4 cellular contexts compared by ENCODE assay signal in genomic region chr9:87093777-87094176, GRCh38.
A peak's percentile ranks its signal among the peaks of the same experiment; 100 is the strongest.
TF ChIP-seq lines count a peak whose summit lies in the region.

No MANE protein-coding gene starts in this region.

TF ChIP-seq in HEK293, 187 proteins besides CTCF, POLR2A, EP300 and RAD21:
- TF ChIP-seq FEZF1 (tag by site-specific recombination; IDR thresholded peaks at IDR 0.05), result no peak
- TF ChIP-seq ZNF146 (tag by site-specific recombination; IDR thresholded peaks at IDR 0.05), result peak; percentile 99
- TF ChIP-seq ZNF280D (tag by site-specific recombination; IDR thresholded peaks at IDR 0.05), result 0 out of 2 replicates have a peak, but pooled peaks have one; percentile 51
- no peak for TF ChIP-seq ZNF449 (tag by site-specific recombination; IDR thresholded peaks at IDR 0.05)
- TF ChIP-seq ZNF292 (tag by site-specific recombination; IDR thresholded peaks at IDR 0.05; ENCODE audit: borderline replicate concordance, low read depth), result no peak
- peak; percentile 82 for TF ChIP-seq ZNF580 (tag by site-specific recombination; IDR thresholded peaks at IDR 0.05)
- no peak for TF ChIP-seq ZBTB20 (tag by site-specific recombination; IDR thresholded peaks at IDR 0.05)
- TF ChIP-seq ZNF776 (tag by site-specific recombination; IDR thresholded peaks at IDR 0.05; ENCODE audit: borderline replicate concordance), result no peak

TF ChIP-seq in WTC11, 78 proteins besides CTCF, POLR2A, EP300 and RAD21:
- TF ChIP-seq GTF2I (CRISPR knock-in tag; conservative IDR thresholded peaks at IDR 0.05) (0 out of 2 replicates have a peak, but pooled peaks have one; percentile 31), NR1H2 (CRISPR knock-in tag; IDR thresholded peaks at IDR 0.05) (no peak), ATF3 (CRISPR knock-in tag; conservative IDR thresholded peaks at IDR 0.05) (no peak), TCF7 (CRISPR knock-in tag; IDR thresholded peaks at IDR 0.05; ENCODE audit: low read depth) (no peak), HMGXB4 (CRISPR knock-in tag; IDR thresholded peaks at IDR 0.05) (no peak), FOXP1 (CRISPR knock-in tag; IDR thresholded peaks at IDR 0.05; ENCODE audit: borderline replicate concordance) (no peak), ZNF317 (CRISPR knock-in tag; IDR thresholded peaks at IDR 0.05; ENCODE audit: borderline replicate concordance, low read depth) (no peak)
TF ChIP-seq in WTC11: peak in this region for 1.

TF ChIP-seq in K562, 482 proteins besides CTCF, POLR2A, EP300 and RAD21:
- TF ChIP-seq U2AF2 (optimal IDR thresholded peaks at IDR 0.05; ENCODE audit: low read depth, low read length), result no peak
- TF ChIP-seq ZNF146 (CRISPR knock-in tag; IDR thresholded peaks at IDR 0.05; ENCODE audit: unreplicated experiment), result peak; percentile 89
- TF ChIP-seq RBM25 (IDR thresholded peaks at IDR 0.05; ENCODE audit: low read depth, low read length, severe bottlenecking), result peak; percentile 35

TF ChIP-seq in H1, 55 proteins besides CTCF, POLR2A, EP300 and RAD21:
- TF ChIP-seq MAFK (IDR thresholded peaks at IDR 0.05; ENCODE audit: low read depth, low read length) (no peak), HDAC2 (IDR thresholded peaks at IDR 0.05; ENCODE audit: borderline replicate concordance in 1 of 2, low read depth in 2 of 2, low read length in 2 of 2) (peak in 1 of 2 experiments; percentile 69; a peak in 1 of 4 replicates), KDM1A (IDR thresholded peaks at IDR 0.05; ENCODE audit: borderline replicate concordance, low read length) (peak; percentile 69; the same call in 1 of the 2 replicates)
